Comparison of ENCODE assay signal across 26 cellular contexts in genomic region chr17:71315568-71315967, GRCh38.
"Had no signal": no experiment of that assay in that cellular context is flagged by ENCODE, and none has a peak within 500 bp of the region (broad histone marks: within the 10 kb centered on the region; RNA-seq: fewer than 3 reads in every experiment).

No MANE protein-coding gene starts in this region.

- ATAC-seq: heart right ventricle; left cardiac atrium; left lung; naive thymus-derived CD4-positive, alpha-beta T cell; right cardiac atrium; stimulated activated memory B cell treated with anti-CD40 and anti-IgM and Interleukin-4, amounts not matched to agents 10 μg/mL and 1 μg/mL and 100 μg/mL, for 72 hours; stimulated activated naive CD8-positive, alpha-beta T cell treated with anti-CD3 and anti-CD28 coated beads, Interleukin-15, Interleukin-2, amounts not matched to agents 100 U/mL and 50 U/mL, for 24 hours; upper lobe of right lung had no signal

- FAIRE-seq: colon, endothelial cell of umbilical vein, islet of Langerhans had no signal

- DNase-seq: effector memory CD4-positive, alpha-beta T cell; foreskin melanocyte; glutamatergic neuron; heart right ventricle; hippocampal formation; left cardiac atrium; left lung; mesenchymal stem cell; naive thymus-derived CD4-positive, alpha-beta T cell; right cardiac atrium; spleen; stimulated activated CD4-positive, alpha-beta T cell treated with anti-CD3 and anti-CD28 coated beads, Interleukin-4, amount 100 ng/mL, for 4 hours; stimulated activated naive CD8-positive, alpha-beta T cell treated with anti-CD3 and anti-CD28 coated beads, Interleukin-15, Interleukin-2, amounts not matched to agents 100 U/mL and 50 U/mL, for 24 hours; upper lobe of right lung had no signal

- H3K4me2 ChIP-seq: neural progenitor cell had no signal

- H3K36me3 ChIP-seq: esophagus muscularis mucosa, heart right ventricle, left lung, neural progenitor cell, prostate gland, spleen, thoracic aorta, tibial nerve, upper lobe of right lung, vagina had no signal

- H3K9me3 ChIP-seq: esophagus muscularis mucosa, heart right ventricle, left lung, prostate gland, thoracic aorta, tibial nerve, upper lobe of right lung, vagina had no signal

- H3K27me3 ChIP-seq: esophagus muscularis mucosa, heart right ventricle, left lung, neural progenitor cell, spleen, tibial nerve, upper lobe of right lung, vagina had no signal

- H3K27ac ChIP-seq: esophagus muscularis mucosa, heart right ventricle, left lung, neural progenitor cell, parathyroid adenoma, prostate gland, spleen, thoracic aorta, tibial nerve, upper lobe of right lung, vagina had no signal

- H3K4me1 ChIP-seq: esophagus muscularis mucosa, heart right ventricle, left lung, neural progenitor cell, parathyroid adenoma, prostate gland, spleen, tibial nerve, upper lobe of right lung, vagina had no signal

- H3K79me2 ChIP-seq: parathyroid adenoma had no signal

- H3K9ac ChIP-seq: neural progenitor cell, parathyroid adenoma had no signal

- H2AFZ ChIP-seq: neural progenitor cell, parathyroid adenoma had no signal

- H3K4me3 ChIP-seq: esophagus muscularis mucosa, heart right ventricle, left lung, neural progenitor cell, prostate gland, skin epidermis, spleen, thoracic aorta, tibial nerve, upper lobe of right lung, vagina had no signal
